12 cellular contexts compared by ENCODE assay signal in the genomic region with DNA sequence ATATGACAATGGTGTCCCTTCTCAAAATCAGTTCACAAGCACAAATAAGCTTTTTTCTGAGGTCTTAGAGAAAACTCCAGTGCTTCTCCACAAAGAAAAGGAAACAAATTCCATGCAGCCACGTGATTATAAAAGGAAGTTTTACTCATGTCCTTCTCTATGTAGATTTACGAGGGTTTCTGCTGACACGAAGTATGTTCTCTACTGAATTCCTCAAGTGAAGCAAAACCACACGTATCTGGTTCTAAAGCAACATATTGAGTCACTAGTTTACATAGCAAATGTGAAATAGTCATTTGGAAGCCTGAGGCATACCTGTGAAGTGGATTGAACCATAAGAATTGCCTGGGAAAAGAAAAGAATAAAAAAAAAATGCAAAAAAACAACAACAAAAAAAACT. TPM values are rescaled to one million over a fixed set of nuclear protein-coding genes. Genes with fewer than 3 reads are reported as not detected.
A peak's percentile ranks its signal among the peaks of the same experiment; 100 is the strongest.
DNase-seq lines count a peak whose midpoint lies in the region; ATAC-seq and TF ChIP-seq lines count a peak whose summit lies in the region.
"Had no signal": no experiment of that assay in that cellular context is flagged by ENCODE, and none has a peak within 500 bp of the region (broad histone marks: within the 10 kb centered on the region; RNA-seq: fewer than 3 reads in every experiment).

No MANE protein-coding gene starts in this region.

- H4K12ac ChIP-seq in trophoblast cell (ENCODE audit: low read depth, low read length), result no peak overlapping the region

- H3K9me3 ChIP-seq in PC-9 (ENCODE audit: insufficient read depth, low read depth) (no peaks in the 10 kb centered on the region; the same call in 1 of the 2 replicates), trophoblast cell (ENCODE audit: insufficient read depth, low read depth, low read length) (no peaks in the 10 kb centered on the region)
- H3K9me3 ChIP-seq: ovary had no signal

- peak overlapping the region; percentile 54 for H3K4me2 ChIP-seq in PC-9
- H3K4me2 ChIP-seq in trophoblast cell (ENCODE audit: low read length), result no peak overlapping the region

- peaks cover 13% of the 10 kb centered on the region for H3K79me1 ChIP-seq in trophoblast cell (ENCODE audit: low read length)

- H3K18ac ChIP-seq in trophoblast cell (ENCODE audit: low read length), result no peak overlapping the region

- H3K27ac ChIP-seq in PC-9 (peak overlapping the region; percentile 52), trophoblast cell (ENCODE audit: low read depth, low read length) (peak overlapping the region; percentile 82)
- H3K27ac ChIP-seq: ovary had no signal

- no peak overlapping the region for H2BK5ac ChIP-seq in trophoblast cell (ENCODE audit: low read depth, low read length, poor library complexity)

- no peak for TF ChIP-seq CTCF in PC-9 (conservative IDR thresholded peaks at IDR 0.05)
- no peak for TF ChIP-seq CTCF in fibroblast of mammary gland (conservative IDR thresholded peaks at IDR 0.05; ENCODE audit: control insufficient read depth, insufficient read depth, low read depth, low read length)

- WGBS in trophoblast cell (ENCODE audit: extremely low coverage, insufficient coverage, insufficient read length), result no CpG with 5 or more reads among the region's 4 CpGs

- H3F3A ChIP-seq in PC-9 (ENCODE audit: insufficient read depth, low read depth), result peaks cover 21% of the 10 kb centered on the region; the same call in 1 of the 2 replicates

- H3K14ac ChIP-seq in trophoblast cell (ENCODE audit: low read length), result no peak overlapping the region

- no peaks in the 10 kb centered on the region for H3K79me2 ChIP-seq in PC-9 (ENCODE audit: low read depth)
- H3K79me2 ChIP-seq in trophoblast cell (ENCODE audit: control insufficient read depth, insufficient read depth, low read length, poor library complexity), result no peaks in the 10 kb centered on the region

- H3K9me2 ChIP-seq in PC-9 (ENCODE audit: insufficient read depth), result no peaks in the 10 kb centered on the region

- no peak overlapping the region for H4K8ac ChIP-seq in trophoblast cell (ENCODE audit: low read depth, low read length)

- H3K4me1 ChIP-seq in PC-9 (replicated peaks; ENCODE audit: insufficient read depth) (peaks cover 32% of the 10 kb centered on the region), trophoblast cell (ENCODE audit: control insufficient read depth in 1 of 2, insufficient read depth in 2 of 2, low read length in 2 of 2) (peaks cover 10 to 24% of the 10 kb centered on the region in 2 experiments)

- DNase-seq in EL, result peak; percentile 94
- peak in 1 of 2 experiments; percentile 94 for DNase-seq in PC-9
- DNase-seq in fibroblast of mammary gland (ENCODE audit: low read depth), result peak; percentile 87
- DNase-seq in trophoblast cell, result peak; percentile 42 to 78
- DNase-seq: DND-41, NCI-H187, ovary had no signal

- BruUV-seq in PC-9 (replicated peaks; lab: Mats Ljungman, UMichigan), result no TSS peak

- H3K4me3 ChIP-seq in PC-9 (no peak overlapping the region), fibroblast of mammary gland (ENCODE audit: control insufficient read depth, low read depth, low read length) (no peak overlapping the region), trophoblast cell (ENCODE audit: low read depth, low read length) (no peak overlapping the region)
- H3K4me3 ChIP-seq: ovary had no signal

- H3K23ac ChIP-seq in trophoblast cell (ENCODE audit: low read length), result no peak overlapping the region

- no peak for ATAC-seq in HG03045 (IDR thresholded peaks at IDR 0.05; ENCODE audit: unreplicated experiment)
- ATAC-seq in GM21786 (IDR thresholded peaks at IDR 0.05; ENCODE audit: unreplicated experiment), result no peak
- no peak for ATAC-seq in HG03378 (IDR thresholded peaks at IDR 0.05; ENCODE audit: unreplicated experiment)
- ATAC-seq in GM21381 (IDR thresholded peaks at IDR 0.05; ENCODE audit: unreplicated experiment), result no peak
- ATAC-seq: WTC11 had no signal

- no peaks in the 10 kb centered on the region for H3K27me3 ChIP-seq in PC-9 (ENCODE audit: insufficient read depth, low read depth)
- no peaks in the 10 kb centered on the region for H3K27me3 ChIP-seq in trophoblast cell (ENCODE audit: insufficient read depth, low read length)
- H3K27me3 ChIP-seq: ovary had no signal

- intact Hi-C loops in PC-9 (cut with micrococcal nuclease; ENCODE audit: unreplicated experiment), result loop anchor here (2.0 to 10.0 kb wide), 3 partner anchors 74 to 210 kb away; no protein-coding TSS in a partner anchor

- H2BK12ac ChIP-seq in trophoblast cell (ENCODE audit: low read length), result no peak overlapping the region

- POLR2A ChIA-PET in PC-9 (lab: Charles Lee; ENCODE audit: unreplicated experiment), result interaction anchor here (0.6 kb wide), 1 partner anchor 29 kb away, joined by 7 read pairs; no protein-coding TSS in a partner anchor

- H4K20me1 ChIP-seq in PC-9 (ENCODE audit: insufficient read depth), result no peaks in the 10 kb centered on the region

- H2AK5ac ChIP-seq in trophoblast cell (ENCODE audit: low read length), result no peak overlapping the region

- H2AFZ ChIP-seq in PC-9 (no peak overlapping the region), trophoblast cell (ENCODE audit: insufficient read depth, low read length, poor library complexity) (no peak overlapping the region)

- no peak overlapping the region for H3K4ac ChIP-seq in trophoblast cell (ENCODE audit: low read depth, low read length)

- H3K36me3 ChIP-seq in PC-9 (ENCODE audit: low read depth), result no peaks in the 10 kb centered on the region
- H3K36me3 ChIP-seq in trophoblast cell (ENCODE audit: control insufficient read depth in 1 of 2, insufficient read depth in 2 of 2, low read length in 2 of 2), result no peaks in the 10 kb centered on the region
- H3K36me3 ChIP-seq: ovary had no signal

- H3K9ac ChIP-seq in trophoblast cell (ENCODE audit: low read length), result no peak overlapping the region

- CTCF ChIA-PET in PC-9 (lab: Charles Lee), result no interaction called here

- H4K91ac ChIP-seq in trophoblast cell (ENCODE audit: low read depth, low read length), result no peak overlapping the region

- H2BK120ac ChIP-seq in trophoblast cell (ENCODE audit: insufficient read depth, low read length, poor library complexity), result no peak overlapping the region

RNA-seq across cellular contexts. Expression of gene BMP4, which starts 31.9 kb away (rescaled TPM):
- 62.4 and 63.5 TPM in 2 replicates for total RNA-seq in PC-9 (2021)
- 16.6 and 17.9 TPM in 2 replicates for polyA plus RNA-seq in trophoblast cell (2013)
